Comparison of ENCODE assay signal across 1 cellular context in genomic region chr15:40069178-40070165, GRCh38.
TF ChIP-seq lines count a peak whose summit lies in the region.

No MANE protein-coding gene starts in this region.

TF ChIP-seq in HepG2, 621 proteins besides CTCF, POLR2A, EP300 and RAD21 (continued from another document and continues in another):
- TF ChIP-seq PRDM10 (CRISPR knock-in tag; IDR thresholded peaks at IDR 0.05; ENCODE audit: low read depth) (no peak), CREBL2 (CRISPR knock-in tag; IDR thresholded peaks at IDR 0.05; ENCODE audit: borderline replicate concordance) (0 out of 2 replicates have a peak, but pooled peaks have one; percentile 46), TP53 (CRISPR knock-in tag; conservative IDR thresholded peaks at IDR 0.05) (no peak; the same call in 1 of the 2 replicates), KDM3A (CRISPR knock-in tag; IDR thresholded peaks at IDR 0.05; ENCODE audit: low read depth) (peak; percentile 24; the same call in 1 of the 2 replicates), MEF2D (CRISPR knock-in tag; IDR thresholded peaks at IDR 0.05) (peak; percentile 69; the same call in 1 of the 2 replicates), NFYB (CRISPR knock-in tag; IDR thresholded peaks at IDR 0.05) (no peak), ZFX (CRISPR knock-in tag; IDR thresholded peaks at IDR 0.05; ENCODE audit: low read depth) (peak; percentile 89), ZNF350 (CRISPR knock-in tag; IDR thresholded peaks at IDR 0.05; ENCODE audit: borderline replicate concordance, low read depth) (peak; percentile 24; the same call in 1 of the 2 replicates), FOXP4 (CRISPR knock-in tag; IDR thresholded peaks at IDR 0.05) (peak; percentile 64; the same call in 1 of the 2 replicates), ZMYM3 (CRISPR knock-in tag; IDR thresholded peaks at IDR 0.05) (0 out of 2 replicates have a peak, but pooled peaks have one; percentile 29), ZNF574 (CRISPR knock-in tag; IDR thresholded peaks at IDR 0.05) (peak; percentile 27; the same call in 1 of the 2 replicates), ZGPAT (CRISPR knock-in tag; IDR thresholded peaks at IDR 0.05) (peak; percentile 64; the same call in 1 of the 2 replicates), ZNF768 (CRISPR knock-in tag; IDR thresholded peaks at IDR 0.05) (peak; percentile 23; the same call in 1 of the 2 replicates), BRCA1 (CRISPR knock-in tag; IDR thresholded peaks at IDR 0.05) (0 out of 2 replicates have a peak, but pooled peaks have one; percentile 38), RXRB (CRISPR knock-in tag; IDR thresholded peaks at IDR 0.05; ENCODE audit: borderline replicate concordance) (peak; percentile 47; the same call in 1 of the 2 replicates), ZMYM4 (CRISPR knock-in tag; IDR thresholded peaks at IDR 0.05) (0 out of 2 replicates have a peak, but pooled peaks have one; percentile 16), ZNF484 (CRISPR knock-in tag; IDR thresholded peaks at IDR 0.05; ENCODE audit: borderline replicate concordance, low read depth) (no peak), SMC3 (IDR thresholded peaks at IDR 0.05; ENCODE audit: low read length) (no peak), ZNF280D (CRISPR knock-in tag; IDR thresholded peaks at IDR 0.05) (peak; percentile 56; the same call in 1 of the 2 replicates), ZNF503 (CRISPR knock-in tag; IDR thresholded peaks at IDR 0.05) (peak; percentile 45; the same call in 1 of the 2 replicates), PHF8 (CRISPR knock-in tag; IDR thresholded peaks at IDR 0.05) (peak; percentile 67), HHEX (CRISPR knock-in tag; IDR thresholded peaks at IDR 0.05) (no peak), HDAC1 (CRISPR knock-in tag; IDR thresholded peaks at IDR 0.05) (peak; percentile 73), ZNF639 (CRISPR knock-in tag; conservative IDR thresholded peaks at IDR 0.05) (0 out of 2 replicates have a peak, but pooled peaks have one; percentile 20), IRX3 (CRISPR knock-in tag; IDR thresholded peaks at IDR 0.05; ENCODE audit: borderline replicate concordance, low read depth) (0 out of 2 replicates have a peak, but pooled peaks have one; percentile 39), ZIK1 (CRISPR knock-in tag; IDR thresholded peaks at IDR 0.05; ENCODE audit: borderline replicate concordance, low read depth) (peak; percentile 25; the same call in 1 of the 2 replicates), MIER3 (CRISPR knock-in tag; IDR thresholded peaks at IDR 0.05; ENCODE audit: borderline replicate concordance) (0 out of 2 replicates have a peak, but pooled peaks have one; percentile 38), ZNF264 (CRISPR knock-in tag; IDR thresholded peaks at IDR 0.05) (no peak; the same call in 1 of the 2 replicates), ZNF550 (CRISPR knock-in tag; IDR thresholded peaks at IDR 0.05; ENCODE audit: borderline replicate concordance) (no peak), PAF1 (CRISPR knock-in tag; IDR thresholded peaks at IDR 0.05) (no peak), PHF21A (CRISPR knock-in tag; IDR thresholded peaks at IDR 0.05) (0 out of 2 replicates have a peak, but pooled peaks have one; percentile 38), MTA1 (CRISPR knock-in tag; IDR thresholded peaks at IDR 0.05; ENCODE audit: borderline replicate concordance) (peak; percentile 50; the same call in 1 of the 2 replicates), ZBTB44 (CRISPR knock-in tag; IDR thresholded peaks at IDR 0.05) (no peak), ZNF777 (CRISPR knock-in tag; IDR thresholded peaks at IDR 0.05) (peak; percentile 46; the same call in 1 of the 2 replicates), FOXP1 (IDR thresholded peaks at IDR 0.05) (no peak), FOXP1 (CRISPR knock-in tag; IDR thresholded peaks at IDR 0.05) (0 out of 2 replicates have a peak, but pooled peaks have one; percentile 15), ZNF674 (CRISPR knock-in tag; IDR thresholded peaks at IDR 0.05; ENCODE audit: low read depth) (no peak), SOX5 (CRISPR knock-in tag; IDR thresholded peaks at IDR 0.05; ENCODE audit: borderline replicate concordance) (peak; percentile 73; the same call in 1 of the 2 replicates), ONECUT2 (CRISPR knock-in tag; IDR thresholded peaks at IDR 0.05) (peak; percentile 84), RARA (CRISPR knock-in tag; IDR thresholded peaks at IDR 0.05) (peak; percentile 59; the same call in 1 of the 2 replicates), BORCS8-MEF2B (CRISPR knock-in tag; IDR thresholded peaks at IDR 0.05) (no peak), ZFP62 (CRISPR knock-in tag; IDR thresholded peaks at IDR 0.05) (no peak)
